Comparison of ENCODE assay signal across 1 cellular context in genomic region chr16:69823831-69824563, GRCh38.
TF ChIP-seq lines count a peak whose summit lies in the region.

No MANE protein-coding gene starts in this region.

TF ChIP-seq in HepG2, 621 proteins besides CTCF, POLR2A, EP300 and RAD21 (continued from another document and continues in another):
- 0 out of 2 replicates have a peak, but pooled peaks have one; percentile 60 for TF ChIP-seq ZNF747 (CRISPR knock-in tag; IDR thresholded peaks at IDR 0.05; ENCODE audit: borderline replicate concordance)
- peak; percentile 57; the same call in 1 of the 2 replicates for TF ChIP-seq GFI1 (CRISPR knock-in tag; IDR thresholded peaks at IDR 0.05; ENCODE audit: borderline replicate concordance)
- TF ChIP-seq ZNF3 (CRISPR knock-in tag; IDR thresholded peaks at IDR 0.05): no peak
- TF ChIP-seq NFE2 (CRISPR knock-in tag; IDR thresholded peaks at IDR 0.05): no peak
- no peak for TF ChIP-seq PAWR (CRISPR knock-in tag; IDR thresholded peaks at IDR 0.05; ENCODE audit: borderline replicate concordance)
- TF ChIP-seq, protein P1, sequence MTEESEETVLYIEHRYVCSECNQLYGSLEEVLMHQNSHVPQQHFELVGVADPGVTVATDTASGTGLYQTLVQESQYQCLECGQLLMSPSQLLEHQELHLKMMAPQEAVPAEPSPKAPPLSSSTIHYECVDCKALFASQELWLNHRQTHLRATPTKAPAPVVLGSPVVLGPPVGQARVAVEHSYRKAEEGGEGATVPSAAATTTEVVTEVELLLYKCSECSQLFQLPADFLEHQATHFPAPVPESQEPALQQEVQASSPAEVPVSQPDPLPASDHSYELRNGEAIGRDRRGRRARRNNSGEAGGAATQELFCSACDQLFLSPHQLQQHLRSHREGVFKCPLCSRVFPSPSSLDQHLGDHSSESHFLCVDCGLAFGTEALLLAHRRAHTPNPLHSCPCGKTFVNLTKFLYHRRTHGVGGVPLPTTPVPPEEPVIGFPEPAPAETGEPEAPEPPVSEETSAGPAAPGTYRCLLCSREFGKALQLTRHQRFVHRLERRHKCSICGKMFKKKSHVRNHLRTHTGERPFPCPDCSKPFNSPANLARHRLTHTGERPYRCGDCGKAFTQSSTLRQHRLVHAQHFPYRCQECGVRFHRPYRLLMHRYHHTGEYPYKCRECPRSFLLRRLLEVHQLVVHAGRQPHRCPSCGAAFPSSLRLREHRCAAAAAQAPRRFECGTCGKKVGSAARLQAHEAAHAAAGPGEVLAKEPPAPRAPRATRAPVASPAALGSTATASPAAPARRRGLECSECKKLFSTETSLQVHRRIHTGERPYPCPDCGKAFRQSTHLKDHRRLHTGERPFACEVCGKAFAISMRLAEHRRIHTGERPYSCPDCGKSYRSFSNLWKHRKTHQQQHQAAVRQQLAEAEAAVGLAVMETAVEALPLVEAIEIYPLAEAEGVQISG (CRISPR knock-in tag; IDR thresholded peaks at IDR 0.05): peak; percentile 33; the same call in 1 of the 2 replicates
- TF ChIP-seq ZNF605 (CRISPR knock-in tag; IDR thresholded peaks at IDR 0.05): peak; percentile 77; the same call in 1 of the 2 replicates
- no peak for TF ChIP-seq SP1 (IDR thresholded peaks at IDR 0.05)
- TF ChIP-seq SP1 (CRISPR knock-in tag; IDR thresholded peaks at IDR 0.05): no peak
- no peak for TF ChIP-seq ZNF720 (CRISPR knock-in tag; IDR thresholded peaks at IDR 0.05)
- TF ChIP-seq HOXA7 (CRISPR knock-in tag; IDR thresholded peaks at IDR 0.05): no peak
- no peak for TF ChIP-seq ZNF382 (CRISPR knock-in tag; IDR thresholded peaks at IDR 0.05; ENCODE audit: borderline replicate concordance)
- peak; percentile 50; the same call in 1 of the 2 replicates for TF ChIP-seq HNF4A (CRISPR knock-in tag; IDR thresholded peaks at IDR 0.05)
- TF ChIP-seq ZNF761 (CRISPR knock-in tag; conservative IDR thresholded peaks at IDR 0.05): no peak
- TF ChIP-seq PHB2 (IDR thresholded peaks at IDR 0.05; ENCODE audit: partially characterized antibody): no peak
- TF ChIP-seq, protein P2, sequence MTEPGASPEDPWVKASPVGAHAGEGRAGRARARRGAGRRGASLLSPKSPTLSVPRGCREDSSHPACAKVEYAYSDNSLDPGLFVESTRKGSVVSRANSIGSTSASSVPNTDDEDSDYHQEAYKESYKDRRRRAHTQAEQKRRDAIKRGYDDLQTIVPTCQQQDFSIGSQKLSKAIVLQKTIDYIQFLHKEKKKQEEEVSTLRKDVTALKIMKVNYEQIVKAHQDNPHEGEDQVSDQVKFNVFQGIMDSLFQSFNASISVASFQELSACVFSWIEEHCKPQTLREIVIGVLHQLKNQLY (CRISPR knock-in tag; IDR thresholded peaks at IDR 0.05): no peak
- no peak for TF ChIP-seq CERS6 (CRISPR knock-in tag; IDR thresholded peaks at IDR 0.05)
- TF ChIP-seq ZNF350 (CRISPR knock-in tag; IDR thresholded peaks at IDR 0.05; ENCODE audit: borderline replicate concordance, low read depth): no peak
- TF ChIP-seq MYC (CRISPR knock-in tag; IDR thresholded peaks at IDR 0.05; ENCODE audit: borderline replicate concordance): peak; percentile 36; the same call in 1 of the 2 replicates
- no peak for TF ChIP-seq ZNF652 (CRISPR knock-in tag; IDR thresholded peaks at IDR 0.05; ENCODE audit: borderline replicate concordance, low read depth)
- TF ChIP-seq, protein P3, sequence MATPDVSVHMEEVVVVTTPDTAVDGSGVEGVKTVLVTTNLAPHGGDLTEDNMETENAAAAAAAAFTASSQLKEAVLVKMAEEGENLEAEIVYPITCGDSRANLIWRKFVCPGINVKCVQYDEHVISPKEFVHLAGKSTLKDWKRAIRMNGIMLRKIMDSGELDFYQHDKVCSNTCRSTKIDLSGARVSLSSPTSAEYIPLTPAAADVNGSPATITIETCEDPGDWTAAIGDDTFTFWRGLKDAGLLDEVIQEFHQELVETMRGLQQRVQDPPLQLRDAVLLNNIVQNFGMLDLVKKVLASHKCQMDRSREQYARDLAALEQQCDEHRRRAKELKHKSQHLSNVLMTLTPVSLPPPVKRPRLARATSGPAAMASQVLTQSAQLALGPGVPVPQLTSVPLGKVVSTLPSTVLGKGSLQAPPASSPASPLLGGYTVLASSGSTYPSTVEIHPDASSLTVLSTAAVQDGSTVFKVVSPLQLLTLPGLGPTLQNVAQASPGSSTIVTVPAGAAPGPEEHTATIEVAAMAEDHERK (CRISPR knock-in tag; IDR thresholded peaks at IDR 0.05; ENCODE audit: low read depth): no peak
- no peak for TF ChIP-seq CBX5 (CRISPR knock-in tag; IDR thresholded peaks at IDR 0.05; ENCODE audit: borderline replicate concordance)
- TF ChIP-seq TSC22D2 (CRISPR knock-in tag; IDR thresholded peaks at IDR 0.05; ENCODE audit: borderline replicate concordance): no peak
- TF ChIP-seq, protein P4, sequence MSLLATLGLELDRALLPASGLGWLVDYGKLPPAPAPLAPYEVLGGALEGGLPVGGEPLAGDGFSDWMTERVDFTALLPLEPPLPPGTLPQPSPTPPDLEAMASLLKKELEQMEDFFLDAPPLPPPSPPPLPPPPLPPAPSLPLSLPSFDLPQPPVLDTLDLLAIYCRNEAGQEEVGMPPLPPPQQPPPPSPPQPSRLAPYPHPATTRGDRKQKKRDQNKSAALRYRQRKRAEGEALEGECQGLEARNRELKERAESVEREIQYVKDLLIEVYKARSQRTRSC (CRISPR knock-in tag; IDR thresholded peaks at IDR 0.05; ENCODE audit: low read depth): no peak
- TF ChIP-seq ZNF136 (CRISPR knock-in tag; IDR thresholded peaks at IDR 0.05; ENCODE audit: low read depth): no peak
- TF ChIP-seq, protein P5, sequence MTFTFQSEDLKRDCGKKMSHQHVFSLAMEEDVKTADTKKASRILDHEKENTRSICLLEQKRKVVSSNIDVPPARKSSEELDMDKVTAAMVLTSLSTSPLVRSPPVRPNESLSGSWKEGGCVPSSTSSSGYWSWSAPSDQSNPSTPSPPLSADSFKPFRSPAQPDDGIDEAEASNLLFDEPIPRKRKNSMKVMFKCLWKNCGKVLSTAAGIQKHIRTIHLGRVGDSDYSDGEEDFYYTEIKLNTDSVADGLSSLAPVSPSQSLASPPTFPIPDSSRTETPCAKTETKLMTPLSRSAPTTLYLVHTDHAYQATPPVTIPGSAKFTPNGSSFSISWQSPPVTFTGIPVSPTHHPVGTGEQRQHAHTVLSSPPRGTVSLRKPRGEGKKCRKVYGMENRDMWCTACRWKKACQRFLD (CRISPR knock-in tag; IDR thresholded peaks at IDR 0.05; ENCODE audit: borderline replicate concordance): no peak
- 0 out of 2 replicates have a peak, but pooled peaks have one; percentile 26 for TF ChIP-seq SOX5 (CRISPR knock-in tag; IDR thresholded peaks at IDR 0.05; ENCODE audit: borderline replicate concordance)
- TF ChIP-seq ZNF30 (CRISPR knock-in tag; IDR thresholded peaks at IDR 0.05): no peak
- no peak for TF ChIP-seq THAP8 (CRISPR knock-in tag; IDR thresholded peaks at IDR 0.05; ENCODE audit: borderline replicate concordance)
- TF ChIP-seq ZNF34 (CRISPR knock-in tag; IDR thresholded peaks at IDR 0.05; ENCODE audit: borderline replicate concordance): no peak
- no peak; the same call in 1 of the 2 replicates for TF ChIP-seq DPF2 (CRISPR knock-in tag; IDR thresholded peaks at IDR 0.05; ENCODE audit: borderline replicate concordance, low read depth)
- no peak for TF ChIP-seq ZNF562 (CRISPR knock-in tag; IDR thresholded peaks at IDR 0.05; ENCODE audit: borderline replicate concordance)
- TF ChIP-seq PAX8 (CRISPR knock-in tag; IDR thresholded peaks at IDR 0.05; ENCODE audit: borderline replicate concordance): no peak
- TF ChIP-seq ZNF746 (CRISPR knock-in tag; IDR thresholded peaks at IDR 0.05): no peak; the same call in 1 of the 2 replicates
- peak; percentile 31; the same call in 1 of the 2 replicates for TF ChIP-seq SAP130 (CRISPR knock-in tag; IDR thresholded peaks at IDR 0.05; ENCODE audit: low read depth)
- no peak for TF ChIP-seq CEBPB (IDR thresholded peaks at IDR 0.05; ENCODE audit: borderline replicate concordance, low read depth, low read length)
- TF ChIP-seq, protein P6, sequence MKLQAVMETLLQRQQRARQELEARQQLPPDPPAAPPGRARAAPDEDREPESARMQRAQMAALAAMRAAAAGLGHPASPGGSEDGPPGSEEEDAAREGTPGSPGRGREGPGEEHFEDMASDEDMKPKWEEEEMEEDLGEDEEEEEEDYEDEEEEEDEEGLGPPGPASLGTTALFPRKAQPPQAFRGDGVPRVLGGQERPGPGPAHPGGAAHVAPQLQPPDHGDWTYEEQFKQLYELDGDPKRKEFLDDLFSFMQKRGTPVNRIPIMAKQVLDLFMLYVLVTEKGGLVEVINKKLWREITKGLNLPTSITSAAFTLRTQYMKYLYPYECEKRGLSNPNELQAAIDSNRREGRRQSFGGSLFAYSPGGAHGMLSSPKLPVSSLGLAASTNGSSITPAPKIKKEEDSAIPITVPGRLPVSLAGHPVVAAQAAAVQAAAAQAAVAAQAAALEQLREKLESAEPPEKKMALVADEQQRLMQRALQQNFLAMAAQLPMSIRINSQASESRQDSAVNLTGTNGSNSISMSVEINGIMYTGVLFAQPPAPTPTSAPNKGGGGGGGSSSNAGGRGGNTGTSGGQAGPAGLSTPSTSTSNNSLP (IDR thresholded peaks at IDR 0.05; ENCODE audit: low read depth, low read length): no peak
- TF ChIP-seq GATAD1 (CRISPR knock-in tag; IDR thresholded peaks at IDR 0.05): no peak
- no peak for TF ChIP-seq TCF7L2 (IDR thresholded peaks at IDR 0.05; ENCODE audit: low read depth, low read length)
- no peak for TF ChIP-seq ZNF879 (CRISPR knock-in tag; IDR thresholded peaks at IDR 0.05)
- TF ChIP-seq CHD2 (IDR thresholded peaks at IDR 0.05; ENCODE audit: low read depth, low read length): no peak
- no peak for TF ChIP-seq IKZF4 (CRISPR knock-in tag; IDR thresholded peaks at IDR 0.05; ENCODE audit: borderline replicate concordance, low read depth, not compliant biosample characterization)
- TF ChIP-seq ZFP36 (IDR thresholded peaks at IDR 0.05; ENCODE audit: borderline replicate concordance, low read depth, low read length, partially characterized antibody): no peak
- TF ChIP-seq PPARG (CRISPR knock-in tag; conservative IDR thresholded peaks at IDR 0.05): peak; percentile 72; the same call in 1 of the 2 replicates
- no peak for TF ChIP-seq DZIP1 (CRISPR knock-in tag; IDR thresholded peaks at IDR 0.05)
- TF ChIP-seq HNRNPL (IDR thresholded peaks at IDR 0.05; ENCODE audit: low read depth, low read length): no peak
- TF ChIP-seq ZNF556 (CRISPR knock-in tag; IDR thresholded peaks at IDR 0.05; ENCODE audit: borderline replicate concordance): 0 out of 2 replicates have a peak, but pooled peaks have one; percentile 23
- TF ChIP-seq MED1 (CRISPR knock-in tag; IDR thresholded peaks at IDR 0.05): peak; percentile 70; the same call in 1 of the 2 replicates
- TF ChIP-seq ZFP90 (CRISPR knock-in tag; IDR thresholded peaks at IDR 0.05; ENCODE audit: borderline replicate concordance): no peak
- no peak for TF ChIP-seq SPEN (CRISPR knock-in tag; IDR thresholded peaks at IDR 0.05; ENCODE audit: low read depth)
- TF ChIP-seq TAF1 (CRISPR knock-in tag; IDR thresholded peaks at IDR 0.05): no peak
- peak; percentile 90; the same call in 1 of the 2 replicates for TF ChIP-seq PCBP1 (IDR thresholded peaks at IDR 0.05; ENCODE audit: borderline replicate concordance, low read depth, low read length)
- TF ChIP-seq CEBPZ (IDR thresholded peaks at IDR 0.05; ENCODE audit: low read length): no peak
- peak; percentile 68 for TF ChIP-seq SRSF1 (optimal IDR thresholded peaks at IDR 0.05; ENCODE audit: low read depth, low read length)
